ENCODE assay signal across 12 cellular contexts in the genomic region with DNA sequence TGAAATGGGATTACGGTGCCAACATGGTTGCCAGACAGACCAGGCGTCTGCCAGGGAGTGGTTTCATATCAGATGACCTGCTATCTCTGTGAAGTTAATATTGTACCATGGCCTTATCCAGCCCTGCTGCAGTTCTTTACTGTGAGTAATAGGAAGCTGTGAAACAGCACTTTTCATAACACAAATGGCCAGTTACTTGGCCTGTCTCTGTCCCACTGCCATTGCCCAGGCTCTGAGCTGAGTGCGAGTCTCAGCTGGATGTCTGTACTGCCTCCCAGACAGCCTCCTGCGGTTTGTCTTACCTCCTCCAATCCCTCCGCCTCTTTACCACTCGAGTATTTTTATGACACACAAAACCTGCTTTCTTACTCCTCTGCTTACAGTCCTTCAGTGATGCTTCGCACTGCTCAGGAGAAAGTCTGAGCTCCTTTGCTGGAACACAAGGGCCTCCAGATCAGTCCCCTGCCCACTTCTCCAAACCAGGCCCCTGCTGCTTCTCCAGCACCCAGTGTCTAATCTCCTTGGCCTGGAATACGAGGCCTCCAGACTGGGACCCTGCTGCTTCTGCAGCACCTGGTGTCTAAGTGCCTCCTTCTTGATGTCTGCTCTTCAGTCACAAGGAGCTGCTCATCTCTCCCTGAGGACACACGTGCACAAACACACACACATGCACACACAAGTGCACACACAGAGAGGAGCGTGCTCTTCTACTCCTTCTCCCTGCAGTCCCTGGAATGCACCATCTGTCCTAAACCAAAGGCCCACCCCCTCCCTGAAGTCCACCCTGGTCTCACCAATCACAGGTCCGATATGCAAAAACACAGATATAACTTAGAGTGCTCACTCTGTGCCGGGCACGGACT. TPM values are rescaled to one million over a fixed set of nuclear protein-coding genes. Genes with fewer than 3 reads are reported as not detected.
A peak's percentile ranks its signal among the peaks of the same experiment; 100 is the strongest.
DNase-seq lines count a peak whose midpoint lies in the region; ATAC-seq, FAIRE-seq and TF ChIP-seq lines count a peak whose summit lies in the region.
"Had no signal": no experiment of that assay in that cellular context is flagged by ENCODE, and none has a peak within 500 bp of the region (broad histone marks: within the 10 kb centered on the region; RNA-seq: fewer than 3 reads in every experiment).

No MANE protein-coding gene starts in this region.

- H3K36me3 Mint-ChIP-seq in endodermal cell (ENCODE audit: low read depth): no peaks in the 10 kb centered on the region
- H3K36me3 Mint-ChIP-seq: type B pancreatic cell had no signal

- H3K27me3 Mint-ChIP-seq in endodermal cell (ENCODE audit: insufficient read depth): no peaks in the 10 kb centered on the region
- H3K27me3 Mint-ChIP-seq: type B pancreatic cell had no signal

- H3K27ac Mint-ChIP-seq in endodermal cell: no peak overlapping the region
- H3K27ac Mint-ChIP-seq: type B pancreatic cell had no signal

- FAIRE-seq in pancreas (lab: Jason Lieb, UNC): no peak

- WGBS in SK-N-SH (ENCODE audit: low lambda C conversion rate): 81% methylated on average over 13 of the region's 13 CpGs
- 87% methylated on average over 13 of the region's 13 CpGs for WGBS in endodermal cell (ENCODE audit: insufficient coverage in 1 of 2, insufficient read length in 1 of 2), 2 experiments
- 65 to 67% methylated on average over 13 of the region's 13 CpGs for WGBS in pancreas, 2 donors

- CTCF ChIA-PET in SK-N-SH (lab: Yijun Ruan, JAX): interaction anchor here (0.5 to 3.9 kb wide), 6 partner anchors 14 to 119 kb away, joined by 3 to 18 read pairs (median 4); a partner anchor contains a TSS
- CTCF ChIA-PET in RWPE1 (lab: Yijun Ruan, JAX): interaction anchor here (0.6 to 0.8 kb wide), 2 partner anchors 11 to 16 kb away, joined by 3 to 4 read pairs; no protein-coding TSS in a partner anchor

- peak overlapping the region; percentile 74 for H2AFZ ChIP-seq in SK-N-SH (ENCODE audit: low read depth)

- H3K27ac ChIP-seq in SK-N-SH (ENCODE audit: low read depth in 2 of 2, low read length in 1 of 2) (peak overlapping the region in 1 of 2 experiments; percentile 62; a peak in 2 of 4 replicates), RWPE1 (peak overlapping the region; percentile 35; the same call in 1 of the 2 replicates), endodermal cell (ENCODE audit: low read depth, low read length) (peak overlapping the region; percentile 4), pancreas (peak overlapping the region in 1 of 4 donors; percentile 61)

- TF ChIP-seq RAD21 in SK-N-SH (IDR thresholded peaks at IDR 0.05; ENCODE audit: low read length): no peak

- TF ChIP-seq EP300 in SK-N-SH (IDR thresholded peaks at IDR 0.05; ENCODE audit: borderline replicate concordance in 1 of 2, low read depth in 1 of 2, low read length in 1 of 2): peak in 1 of 2 experiments; percentile 25; a peak in 1 of 4 replicates

- H3K4me3 Mint-ChIP-seq in endodermal cell: no peak overlapping the region

- H3F3A ChIP-seq in SK-N-SH (replicated peaks; ENCODE audit: insufficient read depth): peaks cover 21% of the 10 kb centered on the region

- no peak overlapping the region for H3K4me2 ChIP-seq in SK-N-SH

- H3K9me3 Mint-ChIP-seq in endodermal cell: no peaks in the 10 kb centered on the region
- H3K9me3 Mint-ChIP-seq: type B pancreatic cell had no signal

- intact Hi-C loops in pancreas (cut with DNase I): no loop called here

- POLR2A ChIA-PET in SK-N-SH (lab: Yijun Ruan, JAX): interaction anchor here (0.6 to 0.8 kb wide), 2 partner anchors 118 to 119 kb away, joined by 3 to 4 read pairs; a partner anchor contains a TSS
- POLR2A ChIA-PET in RWPE1 (lab: Yijun Ruan, JAX; ENCODE audit: low non-redundant PET): interaction anchor here (0.6 kb wide), 1 partner anchor 65 kb away, joined by 7 read pairs; no protein-coding TSS in a partner anchor

- H3K4me1 ChIP-seq in SK-N-SH (ENCODE audit: control insufficient read depth in 1 of 2, insufficient read depth in 2 of 2, low read depth in 1 of 2, low read length in 1 of 2) (peaks cover 0 to 14% of the 10 kb centered on the region in 2 experiments; a peak in 1 of 4 replicates), endodermal cell (ENCODE audit: control insufficient read depth, insufficient read depth, low read length) (peaks cover 9% of the 10 kb centered on the region), pancreas (peaks cover 0 to 7% (median 5%) of the 10 kb centered on the region in 3 donors)

- ATAC-seq in SK-N-SH treated with all-trans-retinoic acid at 6 μM for 48 hours (no peak), pancreas (peak; percentile 33 to 69 (median 54)), GM21576 (IDR thresholded peaks at IDR 0.05; ENCODE audit: unreplicated experiment) (no peak)

- no peaks in the 10 kb centered on the region for H3K9me2 ChIP-seq in SK-N-SH

- no peaks in the 10 kb centered on the region for H3K36me3 ChIP-seq in SK-N-SH (replicated peaks in 1 of 2; ENCODE audit: control insufficient read depth in 1 of 2, insufficient read depth in 2 of 2, low read length in 1 of 2)
- H3K36me3 ChIP-seq in endodermal cell (ENCODE audit: control insufficient read depth, insufficient read depth, low read length): no peaks in the 10 kb centered on the region
- H3K36me3 ChIP-seq in pancreas: no peaks in the 10 kb centered on the region

- no peaks in the 10 kb centered on the region for H3K79me2 ChIP-seq in SK-N-SH (ENCODE audit: insufficient read depth)

- DNase-seq in SK-N-SH (peak; percentile 60), RWPE1 (ENCODE audit: low spot score) (no peak), endodermal cell (no peak), pancreas (no peak), foreskin melanocyte (no peak), RKO (ENCODE audit: low spot score) (no peak)
- DNase-seq: activated naive CD4-positive, alpha-beta T cell treated with Interleukin-2 at 50 U/mL for 16 hours; DMS53; NCI-H2081 treated with DMSO at 0.1 percent for 48 hours had no signal

- H3K9ac ChIP-seq in SK-N-SH (no peak overlapping the region), endodermal cell (ENCODE audit: extremely low read depth, low read length, poor library complexity, severe bottlenecking) (no peak overlapping the region)

- no peak overlapping the region for H3K4me3 ChIP-seq in SK-N-SH (ENCODE audit: low read depth in 2 of 2, low read length in 1 of 2)
- no peak overlapping the region for H3K4me3 ChIP-seq in endodermal cell (ENCODE audit: low read length)
- no peak overlapping the region for H3K4me3 ChIP-seq in pancreas

- TF ChIP-seq CTCF in SK-N-SH (IDR thresholded peaks at IDR 0.05) (no peak), RWPE1 (conservative IDR thresholded peaks at IDR 0.05; ENCODE audit: low read depth) (no peak), endodermal cell (conservative IDR thresholded peaks at IDR 0.05) (no peak), pancreas (IDR thresholded peaks at IDR 0.05) (no peak)

- H4K20me1 ChIP-seq in SK-N-SH (ENCODE audit: insufficient read depth): no peaks in the 10 kb centered on the region

- H3K9me3 ChIP-seq in SK-N-SH: no peaks in the 10 kb centered on the region
- no peaks in the 10 kb centered on the region for H3K9me3 ChIP-seq in endodermal cell (ENCODE audit: control insufficient read depth, low read length)
- no peaks in the 10 kb centered on the region for H3K9me3 ChIP-seq in pancreas

- H3K27me3 ChIP-seq in SK-N-SH (ENCODE audit: insufficient read depth) (no peaks in the 10 kb centered on the region), endodermal cell (ENCODE audit: control insufficient read depth, insufficient read depth, low read length, poor library complexity, severe bottlenecking) (no peaks in the 10 kb centered on the region), pancreas (no peaks in the 10 kb centered on the region)

- H3K4me1 Mint-ChIP-seq in endodermal cell: peaks cover 12% of the 10 kb centered on the region

TF ChIP-seq in SK-N-SH, 30 proteins besides CTCF, POLR2A, EP300 and RAD21:
- TF ChIP-seq YY1 (IDR thresholded peaks at IDR 0.05; ENCODE audit: low read depth): no peak
- TF ChIP-seq GATA2 (CRISPR knock-in tag; IDR thresholded peaks at IDR 0.05): peak; percentile 56
- TF ChIP-seq RCOR1 (IDR thresholded peaks at IDR 0.05; ENCODE audit: low read length): peak; percentile 56
- no peak for TF ChIP-seq TEAD4 (IDR thresholded peaks at IDR 0.05; ENCODE audit: borderline replicate concordance, insufficient read depth)
- no peak for TF ChIP-seq JUND (IDR thresholded peaks at IDR 0.05)
- no peak for TF ChIP-seq RXRA (IDR thresholded peaks at IDR 0.05; ENCODE audit: borderline replicate concordance, low read depth)
- TF ChIP-seq EZH2phosphoT487 (IDR thresholded peaks at IDR 0.05; ENCODE audit: borderline replicate concordance, low read depth): no peak
- no peak for TF ChIP-seq FOSL2 (IDR thresholded peaks at IDR 0.05; ENCODE audit: borderline replicate concordance, low read depth)

TF ChIP-seq in SK-N-SH treated with all-trans-retinoic acid at 6 μM for 48 hours, 23 proteins besides CTCF, POLR2A, EP300 and RAD21:
- TF ChIP-seq ESRRG (CRISPR knock-in tag; IDR thresholded peaks at IDR 0.05) (no peak), PPARA (CRISPR knock-in tag; IDR thresholded peaks at IDR 0.05; ENCODE audit: borderline replicate concordance) (no peak), OSR1 (CRISPR knock-in tag; IDR thresholded peaks at IDR 0.05) (no peak), ZFP30 (CRISPR knock-in tag; IDR thresholded peaks at IDR 0.05) (no peak)

RNA-seq across cellular contexts. Expression of a gene that starts 17.1 kb away (rescaled TPM):
- polyA plus RNA-seq in SK-N-SH (2012; rRNA removed): 25.0 and 36.1 TPM in 2 replicates
- 39.7 and 42.9 TPM in 2 replicates for polyA plus RNA-seq in SK-N-SH (2012; cell fraction: cytosol; rRNA removed)
- polyA plus RNA-seq in SK-N-SH (2012; cell fraction: nucleus; rRNA removed): 11.5 and 30.5 TPM in 2 replicates
- total RNA-seq in endodermal cell: 10 to 100 TPM; 30.0 to 35.7 TPM
- 47.5 TPM for polyA plus RNA-seq in endodermal cell (2013, experiment 1 of 2)
- polyA plus RNA-seq in endodermal cell (2013, experiment 2 of 2): 44.7 TPM
- total RNA-seq in pancreas: 10 to 100 TPM; 11.6 to 19.2 (median 14.4) TPM
- 10 to 100 TPM; 22.8 to 26.7 TPM for polyA plus RNA-seq in pancreas

Comparison
In these comparisons a context has a peak if more than half of its experiments do, and no peak if none do; other contexts are left out.
1. ATAC-seq: peak in pancreas (4 of 4); none in SK-N-SH treated with all-trans-retinoic acid at 6 μM for 48 hours (single experiment) and GM21576 (single experiment).